ENCODE assay signal across 8 cellular contexts in genomic region chrX:154458954-154459829, GRCh38. TPM values are rescaled to one million over a fixed set of nuclear protein-coding genes. Genes with fewer than 3 reads are reported as not detected.
A peak's percentile ranks its signal among the peaks of the same experiment; 100 is the strongest.
DNase-seq lines count a peak whose midpoint lies in the region; ATAC-seq, FAIRE-seq and TF ChIP-seq lines count a peak whose summit lies in the region.

No MANE protein-coding gene starts in this region.

- peak in 1 of 2 donors; percentile 14 for ATAC-seq in naive B cell (ENCODE audit: low read depth in 2 of 2)

- CTCF ChIA-PET in endothelial cell of umbilical vein (lab: Charles Lee): interaction anchor here (1.1 to 2.9 kb wide), 3 partner anchors 13 to 68 kb away, joined by 3 to 8 read pairs (median 3); no protein-coding TSS in a partner anchor

- peak; percentile 44 for DNase-seq in A172 (ENCODE audit: low spot score)
- peak; percentile 25 to 28 for DNase-seq in SJCRH30
- DNase-seq in endothelial cell of umbilical vein (ENCODE audit: low read depth, low spot score): no peak
- DNase-seq in naive B cell: no peak
- no peak for DNase-seq in frontal cortex (ENCODE audit: low spot score in 2 of 2)
- no peak for DNase-seq in GOT3 (lab: John Stamatoyannopoulos, UW)
- DNase-seq in superior temporal gyrus (ENCODE audit: extremely low spot score): no peak

- no peak overlapping the region for H2AFZ ChIP-seq in endothelial cell of umbilical vein (ENCODE audit: low read depth, low read length)

- TF ChIP-seq POLR2A in endothelial cell of umbilical vein (IDR thresholded peaks at IDR 0.05; ENCODE audit: low read depth, low read length): no peak

- dilution Hi-C loops in endothelial cell of umbilical vein (cut with MboI; ENCODE audit: extremely low pct_ligation_motif_present, low sequenced_read_pairs): no loop called here

- no peaks in the 10 kb centered on the region for H3K4me1 ChIP-seq in SJCRH30
- peaks cover 7% of the 10 kb centered on the region for H3K4me1 ChIP-seq in endothelial cell of umbilical vein (ENCODE audit: control insufficient read depth, extremely low read depth, insufficient read depth, low read length)

- no peaks in the 10 kb centered on the region for H3K27me3 ChIP-seq in SJCRH30
- no peaks in the 10 kb centered on the region for H3K27me3 ChIP-seq in endothelial cell of umbilical vein (ENCODE audit: control insufficient read depth in 2 of 2, insufficient read depth in 2 of 2, low read length in 2 of 2)

- peak overlapping the region; percentile 70 for H3K4me2 ChIP-seq in endothelial cell of umbilical vein (ENCODE audit: insufficient read depth, low read length)

- H3K9ac ChIP-seq in endothelial cell of umbilical vein (replicated peaks; ENCODE audit: extremely low read depth, insufficient read depth, low read length): peak overlapping the region; percentile 31

- no peaks in the 10 kb centered on the region for H3K9me3 ChIP-seq in SJCRH30 (replicated peaks)
- no peaks in the 10 kb centered on the region for H3K9me3 ChIP-seq in endothelial cell of umbilical vein (replicated peaks; ENCODE audit: control insufficient read depth, insufficient read depth, low read length)

- H3K36me3 Mint-ChIP-seq in naive B cell: no peaks in the 10 kb centered on the region

- no peak for TF ChIP-seq CTCF in GM12875 (IDR thresholded peaks at IDR 0.05; ENCODE audit: borderline replicate concordance, insufficient read depth, low read depth, low read length)
- no peak for TF ChIP-seq CTCF in endothelial cell of umbilical vein (IDR thresholded peaks at IDR 0.05; ENCODE audit: extremely low read depth in 1 of 2, insufficient read depth in 1 of 2, low read depth in 1 of 2, low read length in 2 of 2)

- no peaks in the 10 kb centered on the region for H3K36me3 ChIP-seq in SJCRH30
- H3K36me3 ChIP-seq in endothelial cell of umbilical vein (ENCODE audit: control insufficient read depth in 2 of 2, extremely low read depth in 1 of 2, insufficient read depth in 2 of 2, low read length in 2 of 2): peaks cover 0 to 7% of the 10 kb centered on the region in 2 experiments

- peaks cover 0 to 9% (median 0%) of the 10 kb centered on the region in 7 donors for H3K9me3 Mint-ChIP-seq in naive B cell

- H3K4me3 ChIP-seq in GM12875 (ENCODE audit: low read depth, low read length): peak overlapping the region; percentile 75
- peak overlapping the region; percentile 77 for H3K4me3 ChIP-seq in SJCRH30
- peak overlapping the region; percentile 73 to 81 (median 76) for H3K4me3 ChIP-seq in endothelial cell of umbilical vein (replicated peaks in 1 of 3; ENCODE audit: insufficient read depth in 1 of 3, low read depth in 1 of 3, low read length in 3 of 3)

- peaks cover 25% of the 10 kb centered on the region for H3K79me2 ChIP-seq in endothelial cell of umbilical vein (ENCODE audit: control insufficient read depth, insufficient read depth, low read length)

- POLR2A ChIA-PET in endothelial cell of umbilical vein (lab: Charles Lee): interaction anchor here (0.6 to 1.4 kb wide), 6 partner anchors 13 to 457 kb away, joined by 3 to 7 read pairs (median 4); partner anchors contain the start of gene SLC10A3

- H3K27ac ChIP-seq in SJCRH30 (no peak overlapping the region), endothelial cell of umbilical vein (ENCODE audit: insufficient read depth, low read depth, low read length) (no peak overlapping the region)

- H3K9me1 ChIP-seq in endothelial cell of umbilical vein (replicated peaks; ENCODE audit: control insufficient read depth, extremely low read depth, insufficient read depth, low read length): no peaks in the 10 kb centered on the region

- H4K20me1 ChIP-seq in endothelial cell of umbilical vein (replicated peaks; ENCODE audit: control insufficient read depth, extremely low read depth, insufficient read depth, low read length): no peaks in the 10 kb centered on the region

- no TSS peak for BruUV-seq in endothelial cell of umbilical vein (replicated peaks; lab: Mats Ljungman, UMichigan)

- peak overlapping the region in 4 of 6 donors; percentile 25 to 76 (median 64) for H3K27ac Mint-ChIP-seq in naive B cell

- intact Hi-C loops in endothelial cell of umbilical vein (cut with micrococcal nuclease): loop anchor here (2.0 kb wide), 1 partner anchor 20 kb away; the partner anchor contains the start of gene LAGE3

- H3K4me3 Mint-ChIP-seq in naive B cell: peak overlapping the region; percentile 74 to 89 (median 84)

- H3K27me3 Mint-ChIP-seq in naive B cell: no peaks in the 10 kb centered on the region

- FAIRE-seq in endothelial cell of umbilical vein (lab: Jason Lieb, UNC) (peak; percentile 24), frontal cortex (lab: Jason Lieb, UNC) (no peak)

- peaks cover 11 to 28% (median 19%) of the 10 kb centered on the region in 3 donors for H3K4me1 Mint-ChIP-seq in naive B cell

TF ChIP-seq in endothelial cell of umbilical vein, 7 proteins besides CTCF, POLR2A, EP300 and RAD21 (continues in another document):
- no peak for TF ChIP-seq EZH2 (IDR thresholded peaks at IDR 0.05; ENCODE audit: borderline replicate concordance, low read depth, low read length, severe bottlenecking)

RNA-seq across cellular contexts. Expression of gene PLXNA3, which starts 1.1 kb away (rescaled TPM):
- total RNA-seq in A172 (2014; rRNA removed; shearing (Covaris generic)): 9.7 and 14.3 TPM in 2 replicates
- total RNA-seq in SJCRH30 (2014; rRNA removed; shearing (Covaris generic)): 2.3 and 12.8 TPM in 2 replicates
- 58.3 and 58.6 TPM in 2 replicates for total RNA-seq in endothelial cell of umbilical vein
- 56.8 and 63.2 TPM in 2 replicates for polyA plus RNA-seq in endothelial cell of umbilical vein
- 16.5 and 21.7 TPM in 2 replicates for polyA plus RNA-seq in endothelial cell of umbilical vein (2011; cell fraction: cytosol; rRNA removed)
- polyA plus RNA-seq in endothelial cell of umbilical vein (2011; cell fraction: nucleus; rRNA removed): 245 and 272 TPM in 2 replicates
- 40.4 and 51.8 TPM in 2 replicates for polyA plus RNA-seq in endothelial cell of umbilical vein (2012)
- 79.7 and 86.2 TPM in 2 replicates for polyA minus RNA-seq in endothelial cell of umbilical vein
- 10.7 TPM for polyA minus RNA-seq in endothelial cell of umbilical vein (2011; cell fraction: cytosol; rRNA and poly(A)+ RNA removed)
- 65.9 and 96.1 TPM in 2 replicates for polyA minus RNA-seq in endothelial cell of umbilical vein (2011; cell fraction: nucleus; rRNA and poly(A)+ RNA removed)
- polyA plus RNA-seq in naive B cell (ENCODE audit: low read depth in 6 of 6): 1 to 10 TPM in 3 of 6 donors, under 1 TPM in 3; 0.68 to 1.6 (median 0.99) TPM
- 14.7 TPM for total RNA-seq in frontal cortex

RNA-seq across cellular contexts. Expression of gene FAM50A, which starts 15.3 kb away (rescaled TPM):
- 110 and 137 TPM in 2 replicates for total RNA-seq in A172 (2014; rRNA removed; shearing (Covaris generic))
- 44.2 and 48.7 TPM in 2 replicates for total RNA-seq in SJCRH30 (2014; rRNA removed; shearing (Covaris generic))
- 111 and 123 TPM in 2 replicates for total RNA-seq in endothelial cell of umbilical vein
- 66.6 and 75.9 TPM in 2 replicates for polyA plus RNA-seq in endothelial cell of umbilical vein
- 102 and 105 TPM in 2 replicates for polyA plus RNA-seq in endothelial cell of umbilical vein (2011; cell fraction: cytosol; rRNA removed)
- 244 and 250 TPM in 2 replicates for polyA plus RNA-seq in endothelial cell of umbilical vein (2011; cell fraction: nucleus; rRNA removed)
- polyA plus RNA-seq in endothelial cell of umbilical vein (2012): 131 and 172 TPM in 2 replicates
- 69.6 and 72.8 TPM in 2 replicates for polyA minus RNA-seq in endothelial cell of umbilical vein
- polyA minus RNA-seq in endothelial cell of umbilical vein (2011; cell fraction: cytosol; rRNA and poly(A)+ RNA removed): 22.5 TPM
- 39.7 and 43.1 TPM in 2 replicates for polyA minus RNA-seq in endothelial cell of umbilical vein (2011; cell fraction: nucleus; rRNA and poly(A)+ RNA removed)
- 10 to 100 TPM; 23.8 to 35.2 (median 28.2) TPM for polyA plus RNA-seq in naive B cell (ENCODE audit: low read depth in 6 of 6)
- total RNA-seq in frontal cortex: 21.2 TPM

RNA-seq across cellular contexts. Expression of gene LAGE3, which starts 19.9 kb away (rescaled TPM):
- total RNA-seq in A172 (2014; rRNA removed; shearing (Covaris generic)): 70.5 and 109 TPM in 2 replicates
- total RNA-seq in SJCRH30 (2014; rRNA removed; shearing (Covaris generic)): 20.6 and 21.0 TPM in 2 replicates
- total RNA-seq in endothelial cell of umbilical vein: 14.3 and 17.8 TPM in 2 replicates
- polyA plus RNA-seq in endothelial cell of umbilical vein: 31.9 and 47.8 TPM in 2 replicates
- polyA plus RNA-seq in endothelial cell of umbilical vein (2011; cell fraction: cytosol; rRNA removed): 22.4 and 25.4 TPM in 2 replicates
- polyA plus RNA-seq in endothelial cell of umbilical vein (2011; cell fraction: nucleus; rRNA removed): 5.0 and 7.1 TPM in 2 replicates
- polyA plus RNA-seq in endothelial cell of umbilical vein (2012): 18.7 and 19.4 TPM in 2 replicates
- 4.6 and 6.8 TPM in 2 replicates for polyA minus RNA-seq in endothelial cell of umbilical vein
- 18.5 TPM for polyA minus RNA-seq in endothelial cell of umbilical vein (2011; cell fraction: cytosol; rRNA and poly(A)+ RNA removed)
- polyA minus RNA-seq in endothelial cell of umbilical vein (2011; cell fraction: nucleus; rRNA and poly(A)+ RNA removed): 0.48 and 1.4 TPM in 2 replicates
- 10 to 100 TPM; 36.4 to 47.6 (median 40.9) TPM for polyA plus RNA-seq in naive B cell (ENCODE audit: low read depth in 6 of 6)
- 13.5 TPM for total RNA-seq in frontal cortex

RNA-seq across cellular contexts. Expression of gene GDI1, which starts 22.2 kb away (rescaled TPM):
- total RNA-seq in A172 (2014; rRNA removed; shearing (Covaris generic)): 143 and 229 TPM in 2 replicates
- 66.8 and 75.8 TPM in 2 replicates for total RNA-seq in SJCRH30 (2014; rRNA removed; shearing (Covaris generic))
- total RNA-seq in endothelial cell of umbilical vein (128 and 131 TPM in 2 replicates), frontal cortex (240 TPM)
- polyA plus RNA-seq in endothelial cell of umbilical vein (247 and 267 TPM in 2 replicates), naive B cell (ENCODE audit: low read depth in 6 of 6) (10 to 100 TPM; 28.4 to 44.3 (median 35.5) TPM)
- 167 and 182 TPM in 2 replicates for polyA plus RNA-seq in endothelial cell of umbilical vein (2011; cell fraction: cytosol; rRNA removed)
- 1,001 and 1,020 TPM in 2 replicates for polyA plus RNA-seq in endothelial cell of umbilical vein (2011; cell fraction: nucleus; rRNA removed)
- 130 and 167 TPM in 2 replicates for polyA plus RNA-seq in endothelial cell of umbilical vein (2012)
- polyA minus RNA-seq in endothelial cell of umbilical vein: 141 and 144 TPM in 2 replicates
- polyA minus RNA-seq in endothelial cell of umbilical vein (2011; cell fraction: cytosol; rRNA and poly(A)+ RNA removed): 29.2 TPM
- polyA minus RNA-seq in endothelial cell of umbilical vein (2011; cell fraction: nucleus; rRNA and poly(A)+ RNA removed): 114 and 123 TPM in 2 replicates

RNA-seq across cellular contexts. Expression of gene UBL4A, which starts 27.2 kb away (rescaled TPM):
- 116 and 139 TPM in 2 replicates for total RNA-seq in A172 (2014; rRNA removed; shearing (Covaris generic))
- total RNA-seq in SJCRH30 (2014; rRNA removed; shearing (Covaris generic)): 39.4 and 40.8 TPM in 2 replicates
- total RNA-seq in endothelial cell of umbilical vein: 27.2 and 31.4 TPM in 2 replicates
- polyA plus RNA-seq in endothelial cell of umbilical vein: 25.3 and 28.3 TPM in 2 replicates
- 21.3 and 26.1 TPM in 2 replicates for polyA plus RNA-seq in endothelial cell of umbilical vein (2011; cell fraction: cytosol; rRNA removed)
- 10.5 and 10.9 TPM in 2 replicates for polyA plus RNA-seq in endothelial cell of umbilical vein (2011; cell fraction: nucleus; rRNA removed)
- 18.7 and 25.4 TPM in 2 replicates for polyA plus RNA-seq in endothelial cell of umbilical vein (2012)
- polyA minus RNA-seq in endothelial cell of umbilical vein: 20.1 and 20.2 TPM in 2 replicates
- polyA minus RNA-seq in endothelial cell of umbilical vein (2011; cell fraction: cytosol; rRNA and poly(A)+ RNA removed): 47.9 TPM
- polyA minus RNA-seq in endothelial cell of umbilical vein (2011; cell fraction: nucleus; rRNA and poly(A)+ RNA removed): 4.5 and 4.8 TPM in 2 replicates
- polyA plus RNA-seq in naive B cell (ENCODE audit: low read depth in 6 of 6): 10 to 100 TPM; 18.7 to 39.4 (median 33.0) TPM
- total RNA-seq in frontal cortex: 39.1 TPM

Comparison
In these comparisons a context has a peak if more than half of its experiments do, and no peak if none do; other contexts are left out.
1. DNase-seq: peak in A172 (single experiment) and SJCRH30 (2 of 2); none in endothelial cell of umbilical vein (single experiment), naive B cell (single experiment), frontal cortex (0 of 2), GOT3 (single experiment) and superior temporal gyrus (single experiment).
2. Peak in every context shown above with its lines, with median percentiles within 50 percentile points of each other: H3K4me3 ChIP-seq.